In the genomic region with DNA sequence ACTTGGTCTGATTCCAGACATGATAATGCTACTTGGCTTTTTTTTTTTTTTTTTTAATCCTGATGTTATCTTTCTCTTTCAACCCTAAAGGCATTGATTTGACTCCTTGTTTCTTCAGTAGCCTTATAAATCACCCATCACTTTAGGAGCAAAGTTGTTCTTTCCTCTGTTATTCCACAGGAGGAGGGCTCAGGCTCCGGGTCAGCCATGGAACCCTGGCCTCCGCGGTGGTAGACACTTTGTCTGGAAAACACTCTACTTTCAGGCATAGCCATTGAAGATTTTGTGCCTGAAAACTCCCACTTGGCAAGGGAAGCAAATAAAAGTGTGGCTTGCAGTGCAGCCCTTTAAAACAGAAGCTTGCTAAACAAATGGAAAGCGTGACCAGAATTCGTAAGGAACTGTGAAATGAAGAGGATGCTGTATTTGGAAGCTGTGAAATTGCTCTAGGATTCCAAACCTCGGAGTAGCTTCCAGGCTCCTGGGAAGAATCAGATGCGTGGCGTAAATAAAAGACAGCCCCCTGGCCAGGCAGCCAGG, we compare ENCODE assay signal across 20 cellular contexts. TPM values are rescaled to one million over a fixed set of nuclear protein-coding genes. Genes with fewer than 3 reads are reported as not detected.
DNase-seq lines count a peak whose midpoint lies in the region; ATAC-seq and TF ChIP-seq lines count a peak whose summit lies in the region.
"Had no signal": no experiment of that assay in that cellular context is flagged by ENCODE, and none has a peak within 500 bp of the region (broad histone marks: within the 10 kb centered on the region; RNA-seq: fewer than 3 reads in every experiment).

No MANE protein-coding gene starts in this region.

- no peaks in the 10 kb centered on the region for H3K9me3 ChIP-seq in upper lobe of right lung

- peaks cover 40% of the 10 kb centered on the region for H3K4me1 Mint-ChIP-seq in mesothelial cell of epicardium

- peak; percentile 20 for DNase-seq in G401 (ENCODE audit: low spot score)
- DNase-seq in cerebellar cortex (ENCODE audit: low spot score) = peak; percentile 3
- no peak for DNase-seq in mesothelial cell of epicardium (ENCODE audit: low spot score in 2 of 2, unreplicated experiment in 2 of 2)
- peak; percentile 11 for DNase-seq in posterior vena cava (ENCODE audit: low spot score)
- DNase-seq in upper lobe of right lung = no peak
- DNase-seq in dermis blood vessel endothelial cell = no peak
- no peak for DNase-seq in stimulated activated naive CD8-positive, alpha-beta T cell treated with anti-CD3 and anti-CD28 coated beads, Interleukin-15, Interleukin-2, amounts not matched to agents 100 U/mL and 50 U/mL, for 24 hours
- no peak for DNase-seq in KG1 (lab: John Stamatoyannopoulos, UW)
- DNase-seq: HCEC 1CT, IMR-90, Kasumi-1, NCI-H1417, NCI-H1930, NCI-H510A, NCI-H774, PC-3 had no signal

- intact Hi-C loops in posterior vena cava (cut with DNase I) = no loop called here
- intact Hi-C loops in upper lobe of right lung (cut with DNase I) = no loop called here

- H3K27ac ChIP-seq in upper lobe of right lung = no peak overlapping the region
- H3K27ac ChIP-seq: C4-2B, RWPE1 had no signal

- peaks cover 5% of the 10 kb centered on the region for H3K27me3 ChIP-seq in upper lobe of right lung

- no peak for ATAC-seq in upper lobe of right lung
- ATAC-seq in stimulated activated naive CD8-positive, alpha-beta T cell treated with anti-CD3 and anti-CD28 coated beads, Interleukin-15, Interleukin-2, amounts not matched to agents 100 U/mL and 50 U/mL, for 24 hours = no peak
- ATAC-seq: PC-3 had no signal

- no peaks in the 10 kb centered on the region for H3K4me1 ChIP-seq in upper lobe of right lung

- peak overlapping the region; percentile 66 for H3K27ac Mint-ChIP-seq in mesothelial cell of epicardium

- H3K36me3 ChIP-seq in upper lobe of right lung = no peaks in the 10 kb centered on the region

- peak overlapping the region; percentile 30 for H3K4me3 Mint-ChIP-seq in mesothelial cell of epicardium

- no peak overlapping the region for H3K4me3 ChIP-seq in upper lobe of right lung

- H3K36me3 Mint-ChIP-seq in mesothelial cell of epicardium = peaks cover 10% of the 10 kb centered on the region

- in situ Hi-C loops in G401 (cut with HindIII; ENCODE audit: low sequenced_read_pairs) = loop anchor here (10.0 kb wide), 1 partner anchor 478 kb away; no protein-coding TSS in a partner anchor

- no peaks in the 10 kb centered on the region for H3K27me3 Mint-ChIP-seq in mesothelial cell of epicardium (ENCODE audit: low read depth)

- no peaks in the 10 kb centered on the region for H3K9me3 Mint-ChIP-seq in mesothelial cell of epicardium

- no peak for TF ChIP-seq CTCF in mesothelial cell of epicardium (IDR thresholded peaks at IDR 0.05; ENCODE audit: unreplicated experiment)
- no peak for TF ChIP-seq CTCF in upper lobe of right lung (IDR thresholded peaks at IDR 0.05)

RNA-seq across cellular contexts. Expression of a gene that starts 44.9 kb away (rescaled TPM):
- total RNA-seq in G401 (2014; rRNA removed; shearing (Covaris generic)) = 15.7 and 20.5 TPM in 2 replicates
- total RNA-seq in mesothelial cell of epicardium (161 to 172 TPM (median 166 TPM) in 3 replicates), posterior vena cava (1 to 10 TPM; 1.4 TPM), upper lobe of right lung (18.1 TPM), dermis blood vessel endothelial cell (0.09 TPM in 1 of 2 replicates, not detected in the other)
- total RNA-seq: A673, HT1080 had no signal

Comparison
In these comparisons a context has a peak if more than half of its experiments do, and no peak if none do; other contexts are left out.
1. DNase-seq: peak in G401 (single experiment), cerebellar cortex (single experiment) and posterior vena cava (single experiment); none in mesothelial cell of epicardium (0 of 2), upper lobe of right lung (single experiment), dermis blood vessel endothelial cell (single experiment), stimulated activated naive CD8-positive, alpha-beta T cell treated with anti-CD3 and anti-CD28 coated beads, Interleukin-15, Interleukin-2, amounts not matched to agents 100 U/mL and 50 U/mL, for 24 hours (single experiment) and KG1 (single experiment).